ENCODE assay signal across 8 cellular contexts in genomic region chr4:82739292-82740190, GRCh38. TPM values are rescaled to one million over a fixed set of nuclear protein-coding genes. Genes with fewer than 3 reads are reported as not detected.
A peak's percentile ranks its signal among the peaks of the same experiment; 100 is the strongest.
DNase-seq lines count a peak whose midpoint lies in the region; ATAC-seq and TF ChIP-seq lines count a peak whose summit lies in the region.

No MANE protein-coding gene starts in this region.

- H3K27me3 ChIP-seq in SJCRH30 (no peaks in the 10 kb centered on the region), right atrium auricular region (no peaks in the 10 kb centered on the region)

- H3K4me3 Mint-ChIP-seq in activated naive CD8-positive, alpha-beta T cell treated with anti-CD3 and anti-CD28 coated beads, Interleukin-2, amount 50 U/mL, for 24 hours = no peak overlapping the region

- H3K9me3 ChIP-seq in SJCRH30 (replicated peaks) (no peaks in the 10 kb centered on the region), right atrium auricular region (no peaks in the 10 kb centered on the region)

- peak; percentile 59 to 92 for TF ChIP-seq CTCF in right atrium auricular region (IDR thresholded peaks at IDR 0.05)

- H3K27ac ChIP-seq in SJCRH30 (no peak overlapping the region), right atrium auricular region (no peak overlapping the region)

- H3K4me1 ChIP-seq in SJCRH30 (no peaks in the 10 kb centered on the region), right atrium auricular region (no peaks in the 10 kb centered on the region)

- no peaks in the 10 kb centered on the region for H3K36me3 Mint-ChIP-seq in activated naive CD8-positive, alpha-beta T cell treated with anti-CD3 and anti-CD28 coated beads, Interleukin-2, amount 50 U/mL, for 24 hours (ENCODE audit: low read depth)

- H3K4me1 Mint-ChIP-seq in activated naive CD8-positive, alpha-beta T cell treated with anti-CD3 and anti-CD28 coated beads, Interleukin-2, amount 50 U/mL, for 24 hours = no peaks in the 10 kb centered on the region

- H3K36me3 ChIP-seq in SJCRH30 (0 out of 2 replicates have a peak, but pooled peaks cover 2% of the 10 kb centered on the region), right atrium auricular region (no peaks in the 10 kb centered on the region)

- peaks cover 2% of the 10 kb centered on the region for H3K27me3 Mint-ChIP-seq in activated naive CD8-positive, alpha-beta T cell treated with anti-CD3 and anti-CD28 coated beads, Interleukin-2, amount 50 U/mL, for 24 hours

- intact Hi-C loops in sciatic nerve (cut with DNase I) = no loop called here

- H3K4me3 ChIP-seq in SJCRH30 = no peak overlapping the region
- no peak overlapping the region for H3K4me3 ChIP-seq in right atrium auricular region

- no peaks in the 10 kb centered on the region for H3K9me3 Mint-ChIP-seq in activated naive CD8-positive, alpha-beta T cell treated with anti-CD3 and anti-CD28 coated beads, Interleukin-2, amount 50 U/mL, for 24 hours

- H3K27ac Mint-ChIP-seq in activated naive CD8-positive, alpha-beta T cell treated with anti-CD3 and anti-CD28 coated beads, Interleukin-2, amount 50 U/mL, for 24 hours = no peak overlapping the region

- peak in 12 of 14 donors; percentile 7 to 78 (median 49) for DNase-seq in C1 segment of cervical spinal cord (lab: John Stamatoyannopoulos, UW)
- DNase-seq in SJCRH30 = peak; percentile 40 to 50
- peak; percentile 78 for DNase-seq in activated naive CD8-positive, alpha-beta T cell treated with anti-CD3 and anti-CD28 coated beads, Interleukin-2, amount 50 U/mL, for 24 hours
- DNase-seq in right atrium auricular region (ENCODE audit: low spot score) = peak; percentile 74
- peak; percentile 72 for DNase-seq in sciatic nerve (ENCODE audit: low spot score)
- no peak for DNase-seq in HK-2 (ENCODE audit: unreplicated experiment)

- ATAC-seq in GM19328 (IDR thresholded peaks at IDR 0.05; ENCODE audit: unreplicated experiment) (peak; percentile 99), HG03342 (IDR thresholded peaks at IDR 0.05; ENCODE audit: unreplicated experiment) (peak; percentile 99), sciatic nerve (peak; percentile 93)
- ATAC-seq in activated naive CD8-positive, alpha-beta T cell treated with anti-CD3 and anti-CD28 coated beads, Interleukin-2, amount 50 U/mL, for 24 hours = peak; percentile 96

RNA-seq across cellular contexts. Expression of gene SCD5, which starts 59.1 kb away (rescaled TPM):
- 78.1 and 86.0 TPM in 2 replicates for total RNA-seq in SJCRH30 (2014; rRNA removed; shearing (Covaris generic))
- 10 to 100 TPM in 1 of 2 donors, 1 to 10 TPM in 1; 9.7 to 14.0 TPM for total RNA-seq in right atrium auricular region
- total RNA-seq in sciatic nerve = 50.6 TPM
